ENCODE assay signal across 1 cellular context in the genomic region with DNA sequence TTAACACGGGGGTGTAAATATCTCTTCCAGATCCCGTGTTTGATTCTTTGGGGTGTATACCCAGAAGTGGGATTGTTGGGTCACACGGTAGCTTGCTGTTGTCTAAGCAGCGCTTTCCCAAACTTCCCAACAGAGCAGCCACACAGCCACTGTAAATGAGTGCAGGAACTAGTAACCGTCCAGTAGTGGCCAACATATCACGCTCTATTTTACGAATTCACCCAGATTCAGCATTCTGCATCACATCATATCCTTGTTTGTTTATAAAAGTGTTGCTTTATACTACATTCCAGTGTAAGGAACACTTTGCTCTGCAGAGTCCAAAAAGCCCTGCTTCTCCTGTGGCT.
TF ChIP-seq lines count a peak whose summit lies in the region.

No MANE protein-coding gene starts in this region.

TF ChIP-seq in HCT116, 20 proteins besides CTCF, POLR2A, EP300 and RAD21 (continued from another document):
- TF ChIP-seq, protein P1, sequence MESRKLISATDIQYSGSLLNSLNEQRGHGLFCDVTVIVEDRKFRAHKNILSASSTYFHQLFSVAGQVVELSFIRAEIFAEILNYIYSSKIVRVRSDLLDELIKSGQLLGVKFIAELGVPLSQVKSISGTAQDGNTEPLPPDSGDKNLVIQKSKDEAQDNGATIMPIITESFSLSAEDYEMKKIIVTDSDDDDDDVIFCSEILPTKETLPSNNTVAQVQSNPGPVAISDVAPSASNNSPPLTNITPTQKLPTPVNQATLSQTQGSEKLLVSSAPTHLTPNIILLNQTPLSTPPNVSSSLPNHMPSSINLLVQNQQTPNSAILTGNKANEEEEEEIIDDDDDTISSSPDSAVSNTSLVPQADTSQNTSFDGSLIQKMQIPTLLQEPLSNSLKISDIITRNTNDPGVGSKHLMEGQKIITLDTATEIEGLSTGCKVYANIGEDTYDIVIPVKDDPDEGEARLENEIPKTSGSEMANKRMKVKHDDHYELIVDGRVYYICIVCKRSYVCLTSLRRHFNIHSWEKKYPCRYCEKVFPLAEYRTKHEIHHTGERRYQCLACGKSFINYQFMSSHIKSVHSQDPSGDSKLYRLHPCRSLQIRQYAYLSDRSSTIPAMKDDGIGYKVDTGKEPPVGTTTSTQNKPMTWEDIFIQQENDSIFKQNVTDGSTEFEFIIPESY (IDR thresholded peaks at IDR 0.05; ENCODE audit: extremely low read depth, insufficient replicate concordance, low read length): no peak
- TF ChIP-seq TCF7L2 (IDR thresholded peaks at IDR 0.05; ENCODE audit: borderline replicate concordance, extremely low read depth, insufficient read depth, insufficient read length) (no peak), FOSL1 (IDR thresholded peaks at IDR 0.05; ENCODE audit: low read depth) (no peak), ZFX (IDR thresholded peaks at IDR 0.05) (no peak), EZH2 (IDR thresholded peaks at IDR 0.05) (no peak), ELF1 (IDR thresholded peaks at IDR 0.05; ENCODE audit: borderline replicate concordance, low read depth) (no peak), POLR2AphosphoS5 (IDR thresholded peaks at IDR 0.05; ENCODE audit: low read depth, low read length) (no peak), ZNF274 (IDR thresholded peaks at IDR 0.05; ENCODE audit: low read depth, low read length) (no peak), JUND (IDR thresholded peaks at IDR 0.05) (no peak), EGR1 (IDR thresholded peaks at IDR 0.05; ENCODE audit: low read depth) (no peak), CBX3 (IDR thresholded peaks at IDR 0.05; ENCODE audit: low read depth) (no peak), YY1 (IDR thresholded peaks at IDR 0.05; ENCODE audit: extremely low read depth, insufficient replicate concordance, low read depth, low read length) (no peak), CEBPB (IDR thresholded peaks at IDR 0.05; ENCODE audit: low read depth) (no peak), SRF (IDR thresholded peaks at IDR 0.05; ENCODE audit: low read depth) (no peak)
- TF ChIP-seq, protein P2, sequence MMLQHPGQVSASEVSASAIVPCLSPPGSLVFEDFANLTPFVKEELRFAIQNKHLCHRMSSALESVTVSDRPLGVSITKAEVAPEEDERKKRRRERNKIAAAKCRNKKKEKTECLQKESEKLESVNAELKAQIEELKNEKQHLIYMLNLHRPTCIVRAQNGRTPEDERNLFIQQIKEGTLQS (IDR thresholded peaks at IDR 0.05): no peak
- TF ChIP-seq, protein P3, sequence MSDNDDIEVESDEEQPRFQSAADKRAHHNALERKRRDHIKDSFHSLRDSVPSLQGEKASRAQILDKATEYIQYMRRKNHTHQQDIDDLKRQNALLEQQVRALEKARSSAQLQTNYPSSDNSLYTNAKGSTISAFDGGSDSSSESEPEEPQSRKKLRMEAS (IDR thresholded peaks at IDR 0.05): no peak
